11 cellular contexts compared by ENCODE assay signal in the genomic region with DNA sequence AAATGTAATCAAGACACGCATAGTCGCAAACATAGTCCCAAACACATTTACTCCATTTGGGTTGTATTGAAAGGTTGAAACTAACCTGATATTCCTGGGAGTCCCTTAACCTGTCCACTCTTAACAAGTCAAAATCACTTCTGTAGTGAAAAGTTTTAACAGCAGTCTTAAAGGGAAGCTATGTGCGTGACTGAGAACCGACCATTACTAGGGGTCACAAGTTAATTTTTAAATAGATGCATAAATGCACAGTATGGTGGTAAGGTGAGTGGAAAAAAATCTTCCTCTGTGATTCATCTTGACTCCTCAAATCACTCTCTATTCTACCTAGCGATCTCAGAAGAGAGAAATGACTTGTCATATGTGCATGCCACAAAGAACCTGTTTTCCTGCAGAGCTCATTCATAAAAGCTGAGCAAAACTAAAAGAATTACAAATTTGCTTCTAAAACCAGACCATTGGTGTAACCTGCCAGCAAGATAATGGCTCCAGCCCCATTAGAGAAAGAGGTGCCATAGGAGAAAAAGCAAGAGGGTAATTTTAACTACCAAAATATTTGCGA. TPM values are rescaled to one million over a fixed set of nuclear protein-coding genes. Genes with fewer than 3 reads are reported as not detected.
DNase-seq lines count a peak whose midpoint lies in the region; ATAC-seq, FAIRE-seq and TF ChIP-seq lines count a peak whose summit lies in the region.
"Had no signal": no experiment of that assay in that cellular context is flagged by ENCODE, and none has a peak within 500 bp of the region (broad histone marks: within the 10 kb centered on the region; RNA-seq: fewer than 3 reads in every experiment).

No MANE protein-coding gene starts in this region.

- H3K79me2 ChIP-seq in H1 (ENCODE audit: control insufficient read depth in 1 of 2, insufficient read depth in 2 of 2, low read length in 2 of 2), result no peaks in the 10 kb centered on the region

- CTCF ChIA-PET in H1 (lab: Charles Lee; ENCODE audit: partially characterized antibody), result interaction anchor here (0.5 kb wide), 1 partner anchor 1618 kb away, joined by 4 read pairs; no protein-coding TSS in a partner anchor

- no peak for TF ChIP-seq POLR2A in H1 (IDR thresholded peaks at IDR 0.05; ENCODE audit: control extremely low read depth in 1 of 2, low read depth in 2 of 2, low read length in 2 of 2)

- no peaks in the 10 kb centered on the region for H3K9me3 ChIP-seq in H1 (ENCODE audit: insufficient read depth in 2 of 2, low read depth in 1 of 2, low read length in 1 of 2)
- H3K9me3 ChIP-seq: esophagus muscularis mucosa had no signal

- no peaks in the 10 kb centered on the region for H3K36me3 ChIP-seq in H1 (ENCODE audit: control insufficient read depth in 2 of 4, insufficient read depth in 4 of 4, low read length in 3 of 4)
- H3K36me3 ChIP-seq: esophagus muscularis mucosa had no signal

- FAIRE-seq in GM18507 (lab: Jason Lieb, UNC) (peak; percentile 99), H1 (lab: Jason Lieb, UNC) (no peak)

- no peak overlapping the region for H3K27ac ChIP-seq in H1 (ENCODE audit: low read depth, low read length)
- H3K27ac ChIP-seq: esophagus muscularis mucosa had no signal

- H2BK5ac ChIP-seq in H1 (ENCODE audit: low read depth, low read length), result no peak overlapping the region

- H3K23me2 ChIP-seq in H1 (ENCODE audit: low read depth, low read length), result no peaks in the 10 kb centered on the region

- H3K56ac ChIP-seq in H1 (replicated peaks; ENCODE audit: insufficient read length, low read depth, low read length), result no peak overlapping the region

- H3K4me2 ChIP-seq in H1 (ENCODE audit: insufficient read depth in 1 of 2, low read depth in 2 of 2, low read length in 2 of 2), result no peak overlapping the region

- ATAC-seq in GM21367 (IDR thresholded peaks at IDR 0.05; ENCODE audit: unreplicated experiment) (peak; percentile 77), HG03175 (IDR thresholded peaks at IDR 0.05; ENCODE audit: unreplicated experiment) (peak; percentile 72)

- TF ChIP-seq EP300 in H1 (IDR thresholded peaks at IDR 0.05; ENCODE audit: borderline replicate concordance in 1 of 2, low read depth in 2 of 2, low read length in 2 of 2), result no peak

- 80% methylated on average over 6 of the region's 6 CpGs; no CpG with 5 or more reads in 1 of the 2 experiments for WGBS in H1 (ENCODE audit: extremely low coverage in 1 of 2, insufficient coverage in 1 of 2, insufficient read length in 1 of 2, insufficient replicate concordance in 2 of 2, low coverage in 1 of 2, low lambda C conversion rate in 2 of 2, missing lambda C conversion rate in 1 of 2), 2 experiments

- no peak overlapping the region for H4K8ac ChIP-seq in H1 (ENCODE audit: extremely low read depth, insufficient read depth, low read length)

- no peak overlapping the region for H3K18ac ChIP-seq in H1 (ENCODE audit: extremely low read depth, low read length)

- no peak overlapping the region for H3K4me3 ChIP-seq in H1 (ENCODE audit: extremely low read depth in 1 of 4, insufficient read depth in 2 of 4, low read depth in 3 of 4, low read length in 4 of 4)
- H3K4me3 ChIP-seq: esophagus muscularis mucosa had no signal

- no peak for TF ChIP-seq RAD21 in H1 (IDR thresholded peaks at IDR 0.05 in 1 of 2, conservative IDR thresholded peaks at IDR 0.05 in 1 of 2; ENCODE audit: low read depth in 2 of 2, low read length in 2 of 2)

- H3K9ac ChIP-seq in H1 (replicated peaks in 1 of 4; ENCODE audit: extremely low read depth in 1 of 4, low read depth in 3 of 4, low read length in 3 of 4), result no peak overlapping the region; a peak in 1 of 7 replicates

- H2BK15ac ChIP-seq in H1 (ENCODE audit: low read length), result no peak overlapping the region

- no peak overlapping the region for H2AK5ac ChIP-seq in H1 (ENCODE audit: low read depth, low read length)

- no peak overlapping the region for H4K91ac ChIP-seq in H1 (replicated peaks; ENCODE audit: insufficient read length, low read length)

- peaks cover 0 to 1% (median 0%) of the 10 kb centered on the region in 4 experiments; a peak in 1 of 7 replicates for H3K27me3 ChIP-seq in H1 (replicated peaks in 1 of 4; ENCODE audit: control insufficient read depth in 3 of 4, extremely low read depth in 1 of 4, insufficient read depth in 3 of 4, low read length in 3 of 4)
- H3K27me3 ChIP-seq: esophagus muscularis mucosa had no signal

- DNase-seq in GM18507 (ENCODE audit: extremely low spot score, insufficient read length, low read depth), result no peak
- DNase-seq in H1 (ENCODE audit: low read depth in 1 of 2, low spot score in 2 of 2), result no peak
- DNase-seq in cortex of kidney (lab: John Stamatoyannopoulos, UW), result no peak
- no peak for DNase-seq in NCI-H187 (lab: John Stamatoyannopoulos, UW)
- DNase-seq in stimulated activated CD8-positive, alpha-beta memory T cell treated with anti-CD3 and anti-CD28 coated beads, Interleukin-4, amount 100 ng/mL, for 48 hours, result no peak
- no peak for DNase-seq in NCI-H446 treated with DMSO at 0.1 percent for 48 hours (lab: John Stamatoyannopoulos, UW)
- DNase-seq: naive B cell, NCI-H2227 treated with DMSO at 0.1 percent for 48 hours had no signal

- H2BK120ac ChIP-seq in H1 (replicated peaks; ENCODE audit: low read depth, low read length), result no peak overlapping the region

- peak overlapping the region; percentile 77; the same call in 1 of the 2 replicates for H2AFZ ChIP-seq in H1 (ENCODE audit: low read length)

- no peak overlapping the region for H3K4ac ChIP-seq in H1 (replicated peaks; ENCODE audit: insufficient read length, low read depth, low read length)

- no peaks in the 10 kb centered on the region for H3K4me1 ChIP-seq in H1 (replicated peaks in 1 of 4; ENCODE audit: control insufficient read depth in 3 of 4, insufficient read depth in 4 of 4, low read length in 3 of 4)
- H3K4me1 ChIP-seq: esophagus muscularis mucosa had no signal

- H3K23ac ChIP-seq in H1 (ENCODE audit: insufficient read length), result no peak overlapping the region

- POLR2A ChIA-PET in H1 (lab: Charles Lee; ENCODE audit: partially characterized antibody), result no interaction called here

- no peak overlapping the region for H3K14ac ChIP-seq in H1 (ENCODE audit: insufficient read length)

- no peak for TF ChIP-seq CTCF in H1 (IDR thresholded peaks at IDR 0.05; ENCODE audit: control extremely low read depth in 1 of 3, insufficient read depth in 1 of 3, low read depth in 1 of 3, low read length in 3 of 3)

- no peak overlapping the region for H2BK12ac ChIP-seq in H1 (ENCODE audit: low read depth, low read length)

- no peaks in the 10 kb centered on the region for H3K79me1 ChIP-seq in H1 (ENCODE audit: low read depth, low read length)

- no peaks in the 10 kb centered on the region for H4K20me1 ChIP-seq in H1 (replicated peaks in 1 of 2; ENCODE audit: control insufficient read depth in 1 of 2, insufficient read depth in 2 of 2, low read length in 2 of 2)

- no peak overlapping the region for H4K5ac ChIP-seq in H1 (ENCODE audit: insufficient read length, low read depth, low read length)

- H2BK20ac ChIP-seq in H1 (ENCODE audit: low read length), result no peak overlapping the region

TF ChIP-seq in H1, 55 proteins besides CTCF, POLR2A, EP300 and RAD21 (continues in another document):
- no peak for TF ChIP-seq TCF12 (IDR thresholded peaks at IDR 0.05; ENCODE audit: low read depth, low read length)
- TF ChIP-seq RFX5 (IDR thresholded peaks at IDR 0.05; ENCODE audit: borderline replicate concordance, low read depth, low read length), result no peak
- no peak for TF ChIP-seq HDAC6 (IDR thresholded peaks at IDR 0.05; ENCODE audit: low read depth, low read length)
- no peak for TF ChIP-seq SIRT6 (IDR thresholded peaks at IDR 0.05; ENCODE audit: low read length)

RNA-seq across cellular contexts. Expression of gene GPR15, which starts 4.8 kb away (rescaled TPM):
- total RNA-seq in H1 (2021; fragmentation: NEBNext Ultra II Directional; extraction: Animal tissue kit (Norgen Biotek cat#: 25700)), result not detected in 2 replicates
- polyA plus RNA-seq in H1 (2011; rRNA removed), result not detected in 2 replicates
- polyA plus RNA-seq in H1 (2011; cell fraction: cytosol; rRNA removed), result not detected
- not detected for polyA plus RNA-seq in H1 (2011; cell fraction: nucleus; rRNA removed)
- not detected in 4 replicates for polyA plus RNA-seq in H1 (2012, experiment 1 of 2)
- not detected for polyA plus RNA-seq in H1 (2012, experiment 2 of 2)
- polyA plus RNA-seq in H1 (2013, experiment 1 of 2), result not detected
- polyA plus RNA-seq in H1 (2013, experiment 2 of 2), result not detected
- not detected in 2 replicates for polyA minus RNA-seq in H1 (2011; rRNA and poly(A)+ RNA removed)
- polyA minus RNA-seq in H1 (2011; cell fraction: cytosol; rRNA and poly(A)+ RNA removed), result not detected
- not detected for polyA minus RNA-seq in H1 (2011; cell fraction: nucleus; rRNA and poly(A)+ RNA removed)

RNA-seq across cellular contexts. Expression of gene CLDND1, which starts 13.8 kb away (rescaled TPM):
- total RNA-seq in H1 (2021; fragmentation: NEBNext Ultra II Directional; extraction: Animal tissue kit (Norgen Biotek cat#: 25700)), result 68.2 and 69.1 TPM in 2 replicates
- 104 and 152 TPM in 2 replicates for polyA plus RNA-seq in H1 (2011; rRNA removed)
- 111 TPM for polyA plus RNA-seq in H1 (2011; cell fraction: cytosol; rRNA removed)
- 57.0 TPM for polyA plus RNA-seq in H1 (2011; cell fraction: nucleus; rRNA removed)
- polyA plus RNA-seq in H1 (2012, experiment 1 of 2), result 52.2 to 78.4 TPM (median 68.5 TPM) in 4 replicates
- 5.4 TPM for polyA plus RNA-seq in H1 (2012, experiment 2 of 2)
- 99.0 TPM for polyA plus RNA-seq in H1 (2013, experiment 1 of 2)
- polyA plus RNA-seq in H1 (2013, experiment 2 of 2), result 116 TPM
- polyA minus RNA-seq in H1 (2011; rRNA and poly(A)+ RNA removed), result 110 and 134 TPM in 2 replicates
- 72.0 TPM for polyA minus RNA-seq in H1 (2011; cell fraction: cytosol; rRNA and poly(A)+ RNA removed)
- 64.4 TPM for polyA minus RNA-seq in H1 (2011; cell fraction: nucleus; rRNA and poly(A)+ RNA removed)

RNA-seq across cellular contexts. Expression of gene OR5K2, which starts 39.1 kb away (rescaled TPM):
- not detected in 2 replicates for total RNA-seq in H1 (2021; fragmentation: NEBNext Ultra II Directional; extraction: Animal tissue kit (Norgen Biotek cat#: 25700))
- polyA plus RNA-seq in H1 (2011; rRNA removed), result not detected in 2 replicates
- polyA plus RNA-seq in H1 (2011; cell fraction: cytosol; rRNA removed), result not detected
- not detected for polyA plus RNA-seq in H1 (2011; cell fraction: nucleus; rRNA removed)
- polyA plus RNA-seq in H1 (2012, experiment 1 of 2), result not detected in 4 replicates
- polyA plus RNA-seq in H1 (2012, experiment 2 of 2), result not detected
- not detected for polyA plus RNA-seq in H1 (2013, experiment 1 of 2)
- polyA plus RNA-seq in H1 (2013, experiment 2 of 2), result not detected
- not detected in 2 replicates for polyA minus RNA-seq in H1 (2011; rRNA and poly(A)+ RNA removed)
- not detected for polyA minus RNA-seq in H1 (2011; cell fraction: cytosol; rRNA and poly(A)+ RNA removed)
- not detected for polyA minus RNA-seq in H1 (2011; cell fraction: nucleus; rRNA and poly(A)+ RNA removed)
- total RNA-seq: esophagus muscularis mucosa had no signal

RNA-seq across cellular contexts. Expression of gene CPOX, which starts 56.9 kb away (rescaled TPM):
- total RNA-seq in H1 (2021; fragmentation: NEBNext Ultra II Directional; extraction: Animal tissue kit (Norgen Biotek cat#: 25700)), result 27.0 and 29.2 TPM in 2 replicates
- polyA plus RNA-seq in H1 (2011; rRNA removed), result 15.2 and 17.4 TPM in 2 replicates
- polyA plus RNA-seq in H1 (2011; cell fraction: cytosol; rRNA removed), result 24.2 TPM
- polyA plus RNA-seq in H1 (2011; cell fraction: nucleus; rRNA removed), result 23.7 TPM
- 18.4 to 27.8 TPM (median 23.0 TPM) in 4 replicates for polyA plus RNA-seq in H1 (2012, experiment 1 of 2)
- polyA plus RNA-seq in H1 (2012, experiment 2 of 2), result 6.0 TPM
- polyA plus RNA-seq in H1 (2013, experiment 1 of 2), result 17.0 TPM
- 17.7 TPM for polyA plus RNA-seq in H1 (2013, experiment 2 of 2)
- 16.3 and 20.7 TPM in 2 replicates for polyA minus RNA-seq in H1 (2011; rRNA and poly(A)+ RNA removed)
- 8.7 TPM for polyA minus RNA-seq in H1 (2011; cell fraction: cytosol; rRNA and poly(A)+ RNA removed)
- polyA minus RNA-seq in H1 (2011; cell fraction: nucleus; rRNA and poly(A)+ RNA removed), result 26.5 TPM
